13 cellular contexts compared by ENCODE assay signal in genomic region chr1:88311907-88312306, GRCh38.
"Had no signal": no experiment of that assay in that cellular context is flagged by ENCODE, and none has a peak within 500 bp of the region (broad histone marks: within the 10 kb centered on the region; RNA-seq: fewer than 3 reads in every experiment).

No MANE protein-coding gene starts in this region.

- H3K27me3 Mint-ChIP-seq: stimulated activated naive CD8-positive, alpha-beta T cell treated with anti-CD3 and anti-CD28 coated beads, Interleukin-15, amount 100 ng/mL, for 72 hours had no signal

- H3K36me3 ChIP-seq: brain microvascular endothelial cell, thoracic aorta had no signal

- H3K27ac Mint-ChIP-seq: nephron; stimulated activated naive CD8-positive, alpha-beta T cell treated with anti-CD3 and anti-CD28 coated beads, Interleukin-15, amount 100 ng/mL, for 72 hours; T-helper 1 cell treated with Interleukin-12 subunit alpha and Interleukin-12 subunit beta and Interleukin-4 antibody, amounts not matched to agents 30 μg/mL and 1 μg/mL, for 36 hours had no signal

- H3K4me3 ChIP-seq: thoracic aorta had no signal

- H3K9me3 Mint-ChIP-seq: stimulated activated naive CD8-positive, alpha-beta T cell treated with anti-CD3 and anti-CD28 coated beads, Interleukin-15, amount 100 ng/mL, for 72 hours; T-helper 1 cell treated with Interleukin-12 subunit alpha and Interleukin-12 subunit beta and Interleukin-4 antibody, amounts not matched to agents 30 μg/mL and 1 μg/mL, for 36 hours had no signal

- H3K9me3 ChIP-seq: thoracic aorta had no signal

- H3K4me1 Mint-ChIP-seq: nephron; stimulated activated naive CD8-positive, alpha-beta T cell treated with anti-CD3 and anti-CD28 coated beads, Interleukin-15, amount 100 ng/mL, for 72 hours had no signal

- DNase-seq: activated naive CD4-positive, alpha-beta T cell treated with anti-CD3 and anti-CD28 coated beads, Interleukin-2, amount 50 U/mL, for 16 hours; brain microvascular endothelial cell; cerebellar nuclear complex; dermis blood vessel endothelial cell; erythroblast; left cardiac atrium; occipital lobe; stimulated activated CD4-positive, alpha-beta T cell treated with anti-CD3 and anti-CD28 coated beads, Interleukin-4, amount 100 ng/mL, for 24 hours; stimulated activated naive CD8-positive, alpha-beta T cell treated with anti-CD3 and anti-CD28 coated beads, Interleukin-15, amount 100 ng/mL, for 72 hours had no signal

- H3K27me3 ChIP-seq: brain microvascular endothelial cell had no signal

- FAIRE-seq: TTC549 had no signal

- H3K4me3 Mint-ChIP-seq: nephron; stimulated activated naive CD8-positive, alpha-beta T cell treated with anti-CD3 and anti-CD28 coated beads, Interleukin-15, amount 100 ng/mL, for 72 hours; T-helper 1 cell treated with Interleukin-12 subunit alpha and Interleukin-12 subunit beta and Interleukin-4 antibody, amounts not matched to agents 30 μg/mL and 1 μg/mL, for 36 hours had no signal

- ATAC-seq: left cardiac atrium; stimulated activated naive CD8-positive, alpha-beta T cell treated with anti-CD3 and anti-CD28 coated beads, Interleukin-15, amount 100 ng/mL, for 72 hours had no signal

- H3K27ac ChIP-seq: brain microvascular endothelial cell, thoracic aorta had no signal
